In the genomic region with DNA sequence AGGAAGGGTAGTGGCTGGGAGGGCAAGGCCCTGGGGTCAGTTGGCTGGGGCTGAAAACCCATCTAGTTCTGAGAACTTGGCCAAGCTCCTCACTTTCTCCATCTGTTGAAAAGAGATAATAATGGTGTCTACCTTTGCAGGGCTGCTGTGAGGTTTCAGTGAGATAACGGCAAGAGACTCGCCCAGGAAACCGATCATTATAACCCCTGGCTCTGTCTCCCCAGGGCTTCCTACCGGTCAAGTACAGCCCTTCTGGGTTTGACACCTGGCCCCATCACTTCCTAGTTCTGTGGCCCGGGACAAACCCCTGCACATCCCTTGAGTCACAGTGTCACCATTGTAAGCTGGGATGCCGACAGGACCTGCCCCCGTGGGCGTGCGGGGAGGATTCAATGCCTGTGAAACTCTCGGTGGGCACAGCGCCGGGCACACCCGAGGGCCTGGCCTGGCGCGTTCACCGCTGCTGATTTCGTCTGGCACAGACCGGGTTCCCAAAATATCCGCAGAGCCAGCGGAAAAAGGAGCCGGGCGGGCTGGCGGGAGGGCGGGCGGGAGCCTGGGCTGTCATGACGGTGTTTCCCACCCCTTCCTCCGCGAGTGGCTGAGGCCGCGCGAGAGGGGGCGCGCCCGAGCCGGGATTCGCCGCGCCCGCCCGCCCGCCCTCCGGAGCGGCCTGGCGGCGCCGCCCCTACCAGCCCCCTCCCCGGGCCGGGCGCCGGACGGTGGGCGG, we compare ENCODE assay signal across 7 cellular contexts. TPM values are rescaled to one million over a fixed set of nuclear protein-coding genes. Genes with fewer than 3 reads are reported as not detected.
DNase-seq lines count a peak whose midpoint lies in the region; ATAC-seq, FAIRE-seq and TF ChIP-seq lines count a peak whose summit lies in the region.

No MANE protein-coding gene starts in this region.

- peaks cover 56% of the 10 kb centered on the region for H3K4me1 Mint-ChIP-seq in dendritic cell treated with granulocyte-macrophage colony-stimulating factor and Interleukin-4, amounts not matched to agents 40 ng/mL and 50 ng/mL, for 4 days (ENCODE audit: low read depth)

- intact Hi-C loops in dendritic cell treated with granulocyte-macrophage colony-stimulating factor and Interleukin-4, amounts not matched to agents 40 ng/mL and 50 ng/mL, for 4 days (cut with micrococcal nuclease): loop anchor here (1.0 to 5.0 kb wide), 2 partner anchors 23 to 194 kb away; a partner anchor contains a TSS
- intact Hi-C loops in HepG2 (cut with micrococcal nuclease; ENCODE audit: unreplicated experiment): no loop called here

- H3K27ac Mint-ChIP-seq in dendritic cell treated with granulocyte-macrophage colony-stimulating factor and Interleukin-4, amounts not matched to agents 40 ng/mL and 50 ng/mL, for 4 days: peak overlapping the region; percentile 94

- TF ChIP-seq POLR2A in GM15510 (IDR thresholded peaks at IDR 0.05; ENCODE audit: borderline replicate concordance, extremely low read depth, insufficient read length) (peak; percentile 22), HepG2 (IDR thresholded peaks at IDR 0.05; ENCODE audit: insufficient read depth in 1 of 2, low read depth in 2 of 2, low read length in 2 of 2) (no peak; a peak in 1 of 4 replicates)

- H3K27ac ChIP-seq in HepG2 (ENCODE audit: extremely low read length, insufficient read depth, low read length): peak overlapping the region; percentile 64

- no peak for TF ChIP-seq RAD21 in HepG2 (CRISPR knock-in tag; IDR thresholded peaks at IDR 0.05)

- no peaks in the 10 kb centered on the region for H3K27me3 Mint-ChIP-seq in dendritic cell treated with granulocyte-macrophage colony-stimulating factor and Interleukin-4, amounts not matched to agents 40 ng/mL and 50 ng/mL, for 4 days

- peak overlapping the region; percentile 88 for H3K4me2 ChIP-seq in HepG2 (ENCODE audit: low read depth, low read length)

- BruUV-seq in HepG2 (replicated peaks; lab: Mats Ljungman, UMichigan): TSS peak; percentile 55

- ATAC-seq in HG02970 (IDR thresholded peaks at IDR 0.05; ENCODE audit: low FRiP score, unreplicated experiment) (peak; percentile 35), HepG2 (peak; percentile 34)

- in situ Hi-C loops in HepG2 (cut with HindIII; ENCODE audit: extremely low pct_ligation_motif_present, low pct_unique_long_range_greater_than_20kb): no loop called here

- peak overlapping the region; percentile 79 for H3K4me3 Mint-ChIP-seq in dendritic cell treated with granulocyte-macrophage colony-stimulating factor and Interleukin-4, amounts not matched to agents 40 ng/mL and 50 ng/mL, for 4 days

- H3K27me3 ChIP-seq in HepG2 (ENCODE audit: control insufficient read depth in 1 of 2, insufficient read depth in 2 of 2, low read length in 2 of 2): no peaks in the 10 kb centered on the region

- no peak for TF ChIP-seq EP300 in HepG2 (IDR thresholded peaks at IDR 0.05; ENCODE audit: low read depth in 2 of 2, low read length in 2 of 2)
- TF ChIP-seq EP300 in HepG2 (CRISPR knock-in tag; IDR thresholded peaks at IDR 0.05; ENCODE audit: borderline replicate concordance): no peak

- H3K4me3 ChIP-seq in HepG2 (replicated peaks in 1 of 3; ENCODE audit: insufficient read depth in 1 of 3, low read depth in 2 of 3, low read length in 3 of 3): peak overlapping the region; percentile 78 to 85 (median 81)

- peaks cover 39% of the 10 kb centered on the region for H3K36me3 Mint-ChIP-seq in dendritic cell treated with granulocyte-macrophage colony-stimulating factor and Interleukin-4, amounts not matched to agents 40 ng/mL and 50 ng/mL, for 4 days (ENCODE audit: low read depth)

- H3K9me3 Mint-ChIP-seq in dendritic cell treated with granulocyte-macrophage colony-stimulating factor and Interleukin-4, amounts not matched to agents 40 ng/mL and 50 ng/mL, for 4 days: no peaks in the 10 kb centered on the region

- peak; percentile 28; the same call in 1 of the 2 replicates for TF ChIP-seq CTCF in HepG2 (CRISPR knock-in tag; IDR thresholded peaks at IDR 0.05)

- peak; percentile 51 for DNase-seq in NCI-H460 (ENCODE audit: extremely low read depth, low read depth)
- peak; percentile 70 for DNase-seq in activated CD4-positive, alpha-beta T cell treated with anti-CD3 and anti-CD28 coated beads, Interleukin-2, amount 50 U/mL, for 1 hour
- peak; percentile 58 for DNase-seq in HepG2 (ENCODE audit: low spot score)
- DNase-seq in stimulated activated CD4-positive, alpha-beta T cell treated with anti-CD3 and anti-CD28 coated beads, Interleukin-4, amount 100 ng/mL, for 24 hours: peak; percentile 74

- CTCF ChIA-PET in HepG2 (lab: Yijun Ruan, JAX; ENCODE audit: low intra/inter-chr PET ratio, low total read pairs): no interaction called here

- POLR2A ChIA-PET in HepG2 (lab: Yijun Ruan, JAX): interaction anchor here (1.1 to 2.2 kb wide), 3 partner anchors 23 to 156 kb away, joined by 4 to 22 read pairs (median 5); a partner anchor contains a TSS

- peaks cover 26% of the 10 kb centered on the region for H3K79me2 ChIP-seq in HepG2 (ENCODE audit: insufficient read depth, low read length)

- H3K9ac ChIP-seq in HepG2 (ENCODE audit: insufficient read depth, low read depth, low read length): peak overlapping the region; percentile 64

- H4K20me1 ChIP-seq in HepG2 (ENCODE audit: insufficient read depth, low read length): no peaks in the 10 kb centered on the region

- H2AFZ ChIP-seq in HepG2 (ENCODE audit: low read length): no peak overlapping the region

- WGBS in HepG2 (ENCODE audit: low lambda C conversion rate): 4% methylated on average over 5 of the region's 52 CpGs

- FAIRE-seq in HepG2 (lab: Jason Lieb, UNC): no peak

- H3K36me3 ChIP-seq in HepG2 (replicated peaks in 1 of 2; ENCODE audit: control insufficient read depth in 1 of 2, insufficient read depth in 2 of 2, low read length in 2 of 2): peaks cover 9 to 24% of the 10 kb centered on the region in 2 experiments

- H3K4me1 ChIP-seq in HepG2 (ENCODE audit: insufficient read depth, low read length): peaks cover 48% of the 10 kb centered on the region

- no peaks in the 10 kb centered on the region for H3K9me3 ChIP-seq in HepG2 (ENCODE audit: low read length)

RNA-seq across cellular contexts. Expression of a gene that starts 4.5 kb away (rescaled TPM):
- 91.0 and 95.4 TPM in 2 replicates for total RNA-seq in NCI-H460 (2014; rRNA removed; shearing (Covaris generic))
- polyA plus RNA-seq in NCI-H460 (2014; cell fraction: nucleus; rRNA removed): 94.8 and 113 TPM in 2 replicates
- total RNA-seq in HepG2 (2016; rRNA removed; fragmentation: Illumina TruSeq; extraction: Trizol): 22.5 and 26.5 TPM in 2 replicates
- total RNA-seq in HepG2 (2016; cell fraction: cytosol; rRNA removed; fragmentation: Illumina TruSeq; extraction: Trizol; ENCODE audit: low read depth): 13.8 and 16.3 TPM in 2 replicates
- total RNA-seq in HepG2 (2016; cell fraction: insoluble cytoplasmic fraction; rRNA removed; fragmentation: Illumina TruSeq; extraction: Trizol): 16.0 and 25.9 TPM in 2 replicates
- 31.1 and 32.8 TPM in 2 replicates for total RNA-seq in HepG2 (2016; cell fraction: membrane; rRNA removed; fragmentation: Illumina TruSeq; extraction: Trizol)
- total RNA-seq in HepG2 (2016; cell fraction: nucleus; rRNA removed; fragmentation: Illumina TruSeq; extraction: Trizol): 17.0 and 22.2 TPM in 2 replicates
- 12.4 and 14.0 TPM in 2 replicates for polyA plus RNA-seq in HepG2 (2011; rRNA removed)
- polyA plus RNA-seq in HepG2 (2011; cell fraction: cytosol; rRNA removed): 10.2 and 11.2 TPM in 2 replicates
- polyA plus RNA-seq in HepG2 (2011; cell fraction: nucleus; rRNA removed): 22.9 and 26.6 TPM in 2 replicates
- polyA plus RNA-seq in HepG2 (2012): 13.4 and 18.1 TPM in 2 replicates
- 16.7 and 20.1 TPM in 2 replicates for polyA plus RNA-seq in HepG2 (2016; cell fraction: cytosol; fragmentation: Illumina TruSeq; extraction: Trizol; ENCODE audit: low read depth)
- 22.9 and 33.7 TPM in 2 replicates for polyA plus RNA-seq in HepG2 (2016; cell fraction: insoluble cytoplasmic fraction; fragmentation: Illumina TruSeq; extraction: Trizol; ENCODE audit: low read depth)
- polyA plus RNA-seq in HepG2 (2016; cell fraction: membrane; fragmentation: Illumina TruSeq; extraction: Trizol; ENCODE audit: low read depth): 35.7 and 39.3 TPM in 2 replicates
- polyA plus RNA-seq in HepG2 (2016; cell fraction: nucleus; fragmentation: Illumina TruSeq; extraction: Trizol; ENCODE audit: insufficient read depth, low read depth): 49.9 and 50.4 TPM in 2 replicates
- 6.8 and 27.9 TPM in 2 replicates for polyA minus RNA-seq in HepG2 (2011; rRNA and poly(A)+ RNA removed; ENCODE audit: low replicate concordance)
- 7.7 and 7.9 TPM in 2 replicates for polyA minus RNA-seq in HepG2 (2011; cell fraction: cytosol; rRNA and poly(A)+ RNA removed)
- 14.9 and 17.4 TPM in 2 replicates for polyA minus RNA-seq in HepG2 (2011; cell fraction: nucleus; rRNA and poly(A)+ RNA removed)

RNA-seq across cellular contexts. Expression of a gene that starts 23.7 kb away (rescaled TPM):
- total RNA-seq in NCI-H460 (2014; rRNA removed; shearing (Covaris generic)): 30.7 and 37.4 TPM in 2 replicates
- polyA plus RNA-seq in NCI-H460 (2014; cell fraction: nucleus; rRNA removed): 11.8 and 13.4 TPM in 2 replicates
- 40.2 and 69.6 TPM in 2 replicates for total RNA-seq in HepG2 (2016; rRNA removed; fragmentation: Illumina TruSeq; extraction: Trizol)
- total RNA-seq in HepG2 (2016; cell fraction: cytosol; rRNA removed; fragmentation: Illumina TruSeq; extraction: Trizol; ENCODE audit: low read depth): 5.9 and 8.0 TPM in 2 replicates
- 38.7 and 67.2 TPM in 2 replicates for total RNA-seq in HepG2 (2016; cell fraction: insoluble cytoplasmic fraction; rRNA removed; fragmentation: Illumina TruSeq; extraction: Trizol)
- 14.1 and 16.7 TPM in 2 replicates for total RNA-seq in HepG2 (2016; cell fraction: membrane; rRNA removed; fragmentation: Illumina TruSeq; extraction: Trizol)
- 29.6 and 33.9 TPM in 2 replicates for total RNA-seq in HepG2 (2016; cell fraction: nucleus; rRNA removed; fragmentation: Illumina TruSeq; extraction: Trizol)
- 8.7 and 10.9 TPM in 2 replicates for polyA plus RNA-seq in HepG2 (2011; rRNA removed)
- 4.5 and 6.6 TPM in 2 replicates for polyA plus RNA-seq in HepG2 (2011; cell fraction: cytosol; rRNA removed)
- polyA plus RNA-seq in HepG2 (2011; cell fraction: nucleus; rRNA removed): 7.7 and 8.7 TPM in 2 replicates
- 12.0 and 12.8 TPM in 2 replicates for polyA plus RNA-seq in HepG2 (2012)
- polyA plus RNA-seq in HepG2 (2016; cell fraction: cytosol; fragmentation: Illumina TruSeq; extraction: Trizol; ENCODE audit: low read depth): 0.65 and 0.78 TPM in 2 replicates
- polyA plus RNA-seq in HepG2 (2016; cell fraction: insoluble cytoplasmic fraction; fragmentation: Illumina TruSeq; extraction: Trizol; ENCODE audit: low read depth): 22.2 and 22.3 TPM in 2 replicates
- polyA plus RNA-seq in HepG2 (2016; cell fraction: membrane; fragmentation: Illumina TruSeq; extraction: Trizol; ENCODE audit: low read depth): 2.0 and 2.5 TPM in 2 replicates
- 20.8 and 22.6 TPM in 2 replicates for polyA plus RNA-seq in HepG2 (2016; cell fraction: nucleus; fragmentation: Illumina TruSeq; extraction: Trizol; ENCODE audit: insufficient read depth, low read depth)
- polyA minus RNA-seq in HepG2 (2011; rRNA and poly(A)+ RNA removed; ENCODE audit: low replicate concordance): 14.7 and 18.6 TPM in 2 replicates
- polyA minus RNA-seq in HepG2 (2011; cell fraction: cytosol; rRNA and poly(A)+ RNA removed): 20.0 and 21.5 TPM in 2 replicates
- polyA minus RNA-seq in HepG2 (2011; cell fraction: nucleus; rRNA and poly(A)+ RNA removed): 22.9 and 23.6 TPM in 2 replicates

RNA-seq across cellular contexts. Expression of a gene that starts 48.1 kb away (rescaled TPM):
- 2.3 and 2.5 TPM in 2 replicates for total RNA-seq in NCI-H460 (2014; rRNA removed; shearing (Covaris generic))
- 0.90 and 1.2 TPM in 2 replicates for polyA plus RNA-seq in NCI-H460 (2014; cell fraction: nucleus; rRNA removed)
- 8.1 and 9.1 TPM in 2 replicates for total RNA-seq in HepG2 (2016; rRNA removed; fragmentation: Illumina TruSeq; extraction: Trizol)
- 2.4 and 2.8 TPM in 2 replicates for total RNA-seq in HepG2 (2016; cell fraction: cytosol; rRNA removed; fragmentation: Illumina TruSeq; extraction: Trizol; ENCODE audit: low read depth)
- 7.8 and 8.7 TPM in 2 replicates for total RNA-seq in HepG2 (2016; cell fraction: insoluble cytoplasmic fraction; rRNA removed; fragmentation: Illumina TruSeq; extraction: Trizol)
- 8.4 and 9.7 TPM in 2 replicates for total RNA-seq in HepG2 (2016; cell fraction: membrane; rRNA removed; fragmentation: Illumina TruSeq; extraction: Trizol)
- 2.3 and 3.4 TPM in 2 replicates for total RNA-seq in HepG2 (2016; cell fraction: nucleus; rRNA removed; fragmentation: Illumina TruSeq; extraction: Trizol)
- 2.5 and 2.7 TPM in 2 replicates for polyA plus RNA-seq in HepG2 (2011; rRNA removed)
- polyA plus RNA-seq in HepG2 (2011; cell fraction: cytosol; rRNA removed): 2.2 and 2.3 TPM in 2 replicates
- 0.81 and 0.84 TPM in 2 replicates for polyA plus RNA-seq in HepG2 (2011; cell fraction: nucleus; rRNA removed)
- 2.4 and 2.8 TPM in 2 replicates for polyA plus RNA-seq in HepG2 (2012)
- polyA plus RNA-seq in HepG2 (2016; cell fraction: cytosol; fragmentation: Illumina TruSeq; extraction: Trizol; ENCODE audit: low read depth): 3.3 and 3.6 TPM in 2 replicates
- polyA plus RNA-seq in HepG2 (2016; cell fraction: insoluble cytoplasmic fraction; fragmentation: Illumina TruSeq; extraction: Trizol; ENCODE audit: low read depth): 11.4 and 12.2 TPM in 2 replicates
- 9.2 and 9.9 TPM in 2 replicates for polyA plus RNA-seq in HepG2 (2016; cell fraction: membrane; fragmentation: Illumina TruSeq; extraction: Trizol; ENCODE audit: low read depth)
- polyA plus RNA-seq in HepG2 (2016; cell fraction: nucleus; fragmentation: Illumina TruSeq; extraction: Trizol; ENCODE audit: insufficient read depth, low read depth): 5.3 and 6.0 TPM in 2 replicates
- polyA minus RNA-seq in HepG2 (2011; rRNA and poly(A)+ RNA removed; ENCODE audit: low replicate concordance): 1.0 and 1.6 TPM in 2 replicates
- polyA minus RNA-seq in HepG2 (2011; cell fraction: cytosol; rRNA and poly(A)+ RNA removed): 0.88 and 1.4 TPM in 2 replicates
- 0.77 and 0.99 TPM in 2 replicates for polyA minus RNA-seq in HepG2 (2011; cell fraction: nucleus; rRNA and poly(A)+ RNA removed)

Comparison
In these comparisons a context has a peak if more than half of its experiments do, and no peak if none do; other contexts are left out.
1. Peak in every context shown above with its lines: DNase-seq, ATAC-seq, H3K4me3 ChIP-seq and H3K27ac ChIP-seq.